In the genomic region with DNA sequence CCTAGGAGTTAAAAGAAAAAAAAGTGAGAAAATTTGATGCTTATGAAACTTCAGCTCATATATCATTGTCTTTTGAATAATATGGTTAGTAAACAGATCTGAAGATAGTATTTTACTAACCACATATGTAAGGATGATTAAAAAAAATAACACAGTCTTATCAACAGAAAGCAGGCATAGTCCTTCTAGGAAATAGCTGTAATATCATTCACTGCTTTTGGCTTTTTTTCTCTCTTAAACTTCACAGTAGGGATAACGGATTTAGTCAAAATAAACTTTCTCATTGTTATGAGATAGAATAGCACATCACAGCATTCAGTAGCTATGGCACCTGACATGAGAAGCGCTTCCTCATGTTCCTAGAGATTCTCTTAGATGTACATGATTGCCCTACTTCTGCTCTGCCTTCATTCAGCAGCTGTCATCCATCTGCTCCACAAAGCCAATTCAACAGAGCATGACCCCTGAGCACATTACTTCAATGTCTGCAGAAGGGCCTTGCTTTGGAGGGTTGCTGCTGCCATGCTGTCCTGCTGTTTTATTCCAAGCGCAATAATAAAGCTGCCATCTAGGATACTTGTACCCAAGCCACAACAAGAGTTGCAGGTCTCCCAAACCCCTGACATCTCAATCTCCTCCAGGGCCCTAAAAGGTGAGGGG, we compare ENCODE assay signal across 25 cellular contexts.
A peak's percentile ranks its signal among the peaks of the same experiment; 100 is the strongest.
DNase-seq lines count a peak whose midpoint lies in the region; ATAC-seq and TF ChIP-seq lines count a peak whose summit lies in the region.
"Had no signal": no experiment of that assay in that cellular context is flagged by ENCODE, and none has a peak within 500 bp of the region (broad histone marks: within the 10 kb centered on the region; RNA-seq: fewer than 3 reads in every experiment).

No MANE protein-coding gene starts in this region.

- H3K9ac ChIP-seq in BLaER1 treated with 17β-estradiol and CSF1 and Interleukin-3, amounts not matched to agents 10 nM and 100 nM: no peak overlapping the region
- H3K9ac ChIP-seq in endodermal cell (ENCODE audit: extremely low read depth, low read length, poor library complexity, severe bottlenecking): no peak overlapping the region
- H3K9ac ChIP-seq: SK-N-SH had no signal

- CTCF ChIA-PET in activated CD4-positive, alpha-beta T cell treated with anti-CD3 and anti-CD28 coated beads, Interleukin-2, amount 10 ng/mL, durations not matched to agents 7 days and 5 days (lab: Charles Lee): no interaction called here

- peaks cover 28 to 42% (median 36%) of the 10 kb centered on the region in 10 experiments for H3K4me1 ChIP-seq in BLaER1 treated with 17β-estradiol and CSF1 and Interleukin-3, amounts not matched to agents 10 nM and 100 nM
- no peaks in the 10 kb centered on the region for H3K4me1 ChIP-seq in endodermal cell (ENCODE audit: control insufficient read depth, insufficient read depth, low read length)
- H3K4me1 ChIP-seq: pancreas, stomach, transverse colon had no signal

- H3K4me3 Mint-ChIP-seq in endodermal cell: no peak overlapping the region
- no peak overlapping the region for H3K4me3 Mint-ChIP-seq in activated CD4-positive, alpha-beta T cell treated with anti-CD3 and anti-CD28 coated beads, Interleukin-2, amount 10 ng/mL, durations not matched to agents 7 days and 5 days
- H3K4me3 Mint-ChIP-seq: activated naive CD4-positive, alpha-beta T cell treated with anti-CD3 and anti-CD28 coated beads for 36 hours; activated T-cell treated with anti-CD3 and anti-CD28 coated beads, Interleukin-2, amount 50 U/mL, for 4 hours; naive B cell had no signal

- no peaks in the 10 kb centered on the region for H4K20me1 ChIP-seq in BLaER1 treated with 17β-estradiol and CSF1 and Interleukin-3, amounts not matched to agents 10 nM and 100 nM

- no peaks in the 10 kb centered on the region for H3K9me3 ChIP-seq in BLaER1 treated with 17β-estradiol and CSF1 and Interleukin-3, amounts not matched to agents 10 nM and 100 nM (replicated peaks in 1 of 11)
- no peaks in the 10 kb centered on the region for H3K9me3 ChIP-seq in endodermal cell (ENCODE audit: control insufficient read depth, low read length)
- H3K9me3 ChIP-seq: heart right ventricle, pancreas, SK-N-SH, stomach, transverse colon had no signal

- peaks cover 38 to 85% (median 45%) of the 10 kb centered on the region in 11 experiments; a peak in 20 of 22 replicates for H3K36me3 ChIP-seq in BLaER1 treated with 17β-estradiol and CSF1 and Interleukin-3, amounts not matched to agents 10 nM and 100 nM
- peaks cover 56% of the 10 kb centered on the region for H3K36me3 ChIP-seq in endodermal cell (ENCODE audit: control insufficient read depth, insufficient read depth, low read length)

- H3K4me3 ChIP-seq in BLaER1 treated with 17β-estradiol and CSF1 and Interleukin-3, amounts not matched to agents 10 nM and 100 nM: no peak overlapping the region
- H3K4me3 ChIP-seq in endodermal cell (ENCODE audit: low read length): no peak overlapping the region
- H3K4me3 ChIP-seq: heart right ventricle, pancreas, stomach, transverse colon had no signal

- no peak for TF ChIP-seq CTCF in endodermal cell (conservative IDR thresholded peaks at IDR 0.05)

- H3K4me2 ChIP-seq in BLaER1 treated with 17β-estradiol and CSF1 and Interleukin-3, amounts not matched to agents 10 nM and 100 nM: peak overlapping the region in 8 of 11 experiments; percentile 11 to 66 (median 52); a peak in 15 of 22 replicates
- H3K4me2 ChIP-seq: SK-N-SH had no signal

- no peaks in the 10 kb centered on the region for H3K4me1 Mint-ChIP-seq in endodermal cell
- no peaks in the 10 kb centered on the region for H3K4me1 Mint-ChIP-seq in activated CD4-positive, alpha-beta T cell treated with anti-CD3 and anti-CD28 coated beads, Interleukin-2, amount 10 ng/mL, durations not matched to agents 7 days and 5 days

- H3K27me3 ChIP-seq in BLaER1 treated with 17β-estradiol and CSF1 and Interleukin-3, amounts not matched to agents 10 nM and 100 nM: no peaks in the 10 kb centered on the region
- H3K27me3 ChIP-seq in endodermal cell (ENCODE audit: control insufficient read depth, insufficient read depth, low read length, poor library complexity, severe bottlenecking): no peaks in the 10 kb centered on the region
- H3K27me3 ChIP-seq: heart right ventricle, pancreas, stomach, transverse colon had no signal

- no peak for ATAC-seq in HG02571 (IDR thresholded peaks at IDR 0.05; ENCODE audit: unreplicated experiment)
- ATAC-seq: activated T-cell treated with anti-CD3 and anti-CD28 coated beads, Interleukin-2, amount 50 U/mL, for 4 hours; heart right ventricle; left lobe of liver; pancreas; right cardiac atrium had no signal

- 93% methylated on average over 3 of the region's 3 CpGs; no CpG with 5 or more reads in 1 of the 2 experiments for WGBS in endodermal cell (ENCODE audit: insufficient coverage in 1 of 2, insufficient read length in 1 of 2), 2 experiments

- peaks cover 27% of the 10 kb centered on the region for H3K36me3 Mint-ChIP-seq in endodermal cell (ENCODE audit: low read depth)
- H3K36me3 Mint-ChIP-seq in activated CD4-positive, alpha-beta T cell treated with anti-CD3 and anti-CD28 coated beads, Interleukin-2, amount 10 ng/mL, durations not matched to agents 7 days and 5 days (ENCODE audit: low read depth): peaks cover 26% of the 10 kb centered on the region

- H3K27ac Mint-ChIP-seq in endodermal cell: no peak overlapping the region
- no peak overlapping the region for H3K27ac Mint-ChIP-seq in activated CD4-positive, alpha-beta T cell treated with anti-CD3 and anti-CD28 coated beads, Interleukin-2, amount 10 ng/mL, durations not matched to agents 7 days and 5 days
- H3K27ac Mint-ChIP-seq: activated naive CD4-positive, alpha-beta T cell treated with anti-CD3 and anti-CD28 coated beads for 36 hours had no signal

- peak; percentile 5 to 16 for DNase-seq in NCI-H187 (lab: John Stamatoyannopoulos, UW)
- peak; percentile 79 for DNase-seq in OCI-M1 (lab: John Stamatoyannopoulos, UW)
- DNase-seq in endodermal cell: no peak
- DNase-seq in activated CD4-positive, alpha-beta T cell treated with anti-CD3 and anti-CD28 coated beads, Interleukin-2, amount 10 ng/mL, durations not matched to agents 7 days and 5 days: no peak
- DNase-seq in AG08396 (ENCODE audit: low spot score): no peak
- no peak for DNase-seq in SHP77 treated with DMSO at 0.1 percent for 48 hours (lab: John Stamatoyannopoulos, UW)
- DNase-seq: activated CD4-positive, CD25-positive, alpha-beta regulatory T cell treated with anti-CD3 and anti-CD28 coated beads, Interleukin-2, amount 50 U/mL, for 72 hours; activated CD8-positive, alpha-beta memory T cell treated with anti-CD3 and anti-CD28 coated beads for 24 hours; activated naive CD4-positive, alpha-beta T cell treated with anti-CD3 and anti-CD28 coated beads for 36 hours; activated T-cell treated with anti-CD3 and anti-CD28 coated beads, Interleukin-2, amount 50 U/mL, for 4 hours; anterior cingulate cortex; cerebellar nuclear complex; heart right ventricle; naive B cell; NCI-H446; pancreas; right cardiac atrium; SK-N-SH; stomach; T-helper 9 cell; transverse colon had no signal

- POLR2A ChIA-PET in activated CD4-positive, alpha-beta T cell treated with anti-CD3 and anti-CD28 coated beads, Interleukin-2, amount 10 ng/mL, durations not matched to agents 7 days and 5 days (lab: Charles Lee): no interaction called here

- H3K27me3 Mint-ChIP-seq in endodermal cell (ENCODE audit: insufficient read depth): no peaks in the 10 kb centered on the region
- no peaks in the 10 kb centered on the region for H3K27me3 Mint-ChIP-seq in activated CD4-positive, alpha-beta T cell treated with anti-CD3 and anti-CD28 coated beads, Interleukin-2, amount 10 ng/mL, durations not matched to agents 7 days and 5 days
- H3K27me3 Mint-ChIP-seq: naive B cell had no signal

- H3K9me3 Mint-ChIP-seq in endodermal cell: no peaks in the 10 kb centered on the region
- no peaks in the 10 kb centered on the region for H3K9me3 Mint-ChIP-seq in activated CD4-positive, alpha-beta T cell treated with anti-CD3 and anti-CD28 coated beads, Interleukin-2, amount 10 ng/mL, durations not matched to agents 7 days and 5 days
- H3K9me3 Mint-ChIP-seq: activated naive CD4-positive, alpha-beta T cell treated with anti-CD3 and anti-CD28 coated beads for 36 hours; activated T-cell treated with anti-CD3 and anti-CD28 coated beads, Interleukin-2, amount 50 U/mL, for 4 hours; naive B cell had no signal

- H3K27ac ChIP-seq in BLaER1 treated with 17β-estradiol and CSF1 and Interleukin-3, amounts not matched to agents 10 nM and 100 nM: peak overlapping the region in 5 of 11 experiments; percentile 6 to 44 (median 37); a peak in 7 of 22 replicates
- peak overlapping the region; percentile 81 for H3K27ac ChIP-seq in endodermal cell (ENCODE audit: low read depth, low read length)
- H3K27ac ChIP-seq: epithelial cell of prostate, heart right ventricle, pancreas, stomach, transverse colon had no signal

Comparison
In these comparisons a context has a peak if more than half of its experiments do, and no peak if none do; other contexts are left out.
1. DNase-seq: peak in NCI-H187 (2 of 2) and OCI-M1 (single experiment); none in endodermal cell (single experiment), activated CD4-positive, alpha-beta T cell treated with anti-CD3 and anti-CD28 coated beads, Interleukin-2, amount 10 ng/mL, durations not matched to agents 7 days and 5 days (single experiment), AG08396 (single experiment) and SHP77 treated with DMSO at 0.1 percent for 48 hours (single experiment).